16 cellular contexts compared by ENCODE assay signal in genomic region chr15:69631005-69631404, GRCh38.
A peak's percentile ranks its signal among the peaks of the same experiment; 100 is the strongest.
DNase-seq lines count a peak whose midpoint lies in the region; ATAC-seq, FAIRE-seq and TF ChIP-seq lines count a peak whose summit lies in the region.
"Had no signal": no experiment of that assay in that cellular context is flagged by ENCODE, and none has a peak within 500 bp of the region (broad histone marks: within the 10 kb centered on the region; RNA-seq: fewer than 3 reads in every experiment).

No MANE protein-coding gene starts in this region.

- FAIRE-seq in GM12892 (lab: Jason Lieb, UNC) = peak; percentile 27
- FAIRE-seq: A549, GM12878, H54, K562 had no signal

- no peak overlapping the region for H2BK15ac ChIP-seq in neuronal stem cell (ENCODE audit: low read length)

- peak overlapping the region; percentile 93 for H4K8ac ChIP-seq in neuronal stem cell (ENCODE audit: low read depth, low read length)

- no peaks in the 10 kb centered on the region for H3K9me3 Mint-ChIP-seq in immature natural killer cell
- H3K9me3 Mint-ChIP-seq: CD4-positive, alpha-beta memory T cell had no signal

- DNase-seq in GM12892 (ENCODE audit: insufficient read length) (no peak), esophagus muscularis mucosa (ENCODE audit: extremely low spot score) (peak; percentile 50), neuronal stem cell (ENCODE audit: low spot score) (no peak), immature natural killer cell (no peak), medulla oblongata (ENCODE audit: extremely low spot score) (no peak), SW 1271 (lab: John Stamatoyannopoulos, UW) (no peak)
- DNase-seq: BE2C; CD4-positive, alpha-beta memory T cell; DMS79 had no signal

- no peak for TF ChIP-seq CTCF in HEK293 (tag by site-specific recombination; IDR thresholded peaks at IDR 0.05)
- no peak for TF ChIP-seq CTCF in esophagus muscularis mucosa (IDR thresholded peaks at IDR 0.05)

- H3K27ac ChIP-seq in HEK293 (ENCODE audit: extremely low read depth, low read depth, low read length) = no peak overlapping the region
- H3K27ac ChIP-seq in esophagus muscularis mucosa (replicated peaks in 1 of 4) = no peak overlapping the region
- no peak overlapping the region for H3K27ac ChIP-seq in neuronal stem cell (replicated peaks; ENCODE audit: low read length)
- H3K27ac ChIP-seq: A549, C4-2B had no signal

- H3K4me1 Mint-ChIP-seq in immature natural killer cell = peaks cover 5 to 8% of the 10 kb centered on the region in 2 donors

- peak overlapping the region; percentile 37 for H3K23ac ChIP-seq in neuronal stem cell (ENCODE audit: low read depth, low read length, poor library complexity)

- CTCF ChIA-PET in HEK293 (lab: Yijun Ruan, JAX) = interaction anchor here (0.7 kb wide), 1 partner anchor 134 kb away, joined by 3 read pairs; no protein-coding TSS in a partner anchor

- WGBS in esophagus muscularis mucosa = 79% methylated on average over 6 of the region's 6 CpGs
- no CpG with 5 or more reads among the region's 6 CpGs for WGBS in neuronal stem cell (ENCODE audit: extremely low coverage in 2 of 2, insufficient read length in 2 of 2, insufficient replicate concordance in 1 of 2), 2 donors

- H3K14ac ChIP-seq in neuronal stem cell (ENCODE audit: low read length) = peak overlapping the region; percentile 67

- H3K9ac ChIP-seq in neuronal stem cell (ENCODE audit: low read depth, low read length, poor library complexity) = peak overlapping the region; percentile 80

- no peak overlapping the region for H2BK5ac ChIP-seq in neuronal stem cell (ENCODE audit: low read length)

- no peak overlapping the region for H2AFZ ChIP-seq in neuronal stem cell (ENCODE audit: low read length)

- H3K4me2 ChIP-seq in neuronal stem cell (ENCODE audit: insufficient read depth, low read length, poor library complexity, severe bottlenecking) = no peak overlapping the region
- H3K4me2 ChIP-seq: A549 had no signal

- H2BK12ac ChIP-seq in neuronal stem cell (ENCODE audit: low read length) = no peak overlapping the region

- H3K4me3 ChIP-seq in HEK293 (ENCODE audit: low read depth, low read length) (no peak overlapping the region), esophagus muscularis mucosa (no peak overlapping the region), neuronal stem cell (ENCODE audit: low read length in 2 of 2) (no peak overlapping the region)
- H3K4me3 ChIP-seq: A549, GM12878, K562 had no signal

- peak overlapping the region; percentile 10 for H2AK5ac ChIP-seq in neuronal stem cell (ENCODE audit: low read depth, low read length)

- no peak overlapping the region for H2BK120ac ChIP-seq in neuronal stem cell (ENCODE audit: low read depth, low read length)

- intact Hi-C loops in esophagus muscularis mucosa (cut with DNase I) = no loop called here

- no peaks in the 10 kb centered on the region for H3K36me3 ChIP-seq in HEK293 (ENCODE audit: control insufficient read depth in 2 of 2, insufficient read depth in 1 of 2, low read length in 2 of 2)
- no peaks in the 10 kb centered on the region for H3K36me3 ChIP-seq in esophagus muscularis mucosa
- H3K36me3 ChIP-seq in neuronal stem cell (replicated peaks in 1 of 2; ENCODE audit: control insufficient read depth in 2 of 2, insufficient read depth in 2 of 2, low read length in 2 of 2) = no peaks in the 10 kb centered on the region
- H3K36me3 ChIP-seq: BE2C had no signal

- H3K4me1 ChIP-seq in HEK293 (ENCODE audit: control insufficient read depth, insufficient read depth, low read length) = no peaks in the 10 kb centered on the region
- no peaks in the 10 kb centered on the region for H3K4me1 ChIP-seq in esophagus muscularis mucosa
- peaks cover 0 to 4% of the 10 kb centered on the region in 2 donors for H3K4me1 ChIP-seq in neuronal stem cell (ENCODE audit: control insufficient read depth in 2 of 2, insufficient read depth in 1 of 2, low read depth in 1 of 2, low read length in 2 of 2)
- H3K4me1 ChIP-seq: A549, BE2C had no signal

- H3K27me3 Mint-ChIP-seq in immature natural killer cell (ENCODE audit: low read depth in 3 of 3) = peaks cover 4 to 27% (median 9%) of the 10 kb centered on the region in 3 donors

- no peak for ATAC-seq in GM18867 (IDR thresholded peaks at IDR 0.05; ENCODE audit: unreplicated experiment)
- ATAC-seq: A549, GM12878, K562 had no signal

- TF ChIP-seq POLR2A in GM12892 (IDR thresholded peaks at IDR 0.05; ENCODE audit: low read depth, low read length) (no peak), esophagus muscularis mucosa (IDR thresholded peaks at IDR 0.05; ENCODE audit: low read depth) (no peak)

- H3K4me3 Mint-ChIP-seq in immature natural killer cell = no peak overlapping the region
- H3K4me3 Mint-ChIP-seq: CD4-positive, alpha-beta memory T cell had no signal

- POLR2A ChIA-PET in HEK293 (lab: Yijun Ruan, JAX) = no interaction called here

- no peaks in the 10 kb centered on the region for H3K36me3 Mint-ChIP-seq in immature natural killer cell
- H3K36me3 Mint-ChIP-seq: CD4-positive, alpha-beta memory T cell had no signal

- H3K79me1 ChIP-seq in neuronal stem cell (ENCODE audit: low read depth, low read length) = peaks cover 2% of the 10 kb centered on the region

- H3K27ac Mint-ChIP-seq in immature natural killer cell = no peak overlapping the region

- peak overlapping the region; percentile 33 for H3K18ac ChIP-seq in neuronal stem cell (ENCODE audit: low read length)

- H3K9me3 ChIP-seq in HEK293 (ENCODE audit: control insufficient read depth, insufficient read depth, low read depth, low read length) (no peaks in the 10 kb centered on the region), esophagus muscularis mucosa (no peaks in the 10 kb centered on the region), neuronal stem cell (replicated peaks in 1 of 2; ENCODE audit: control insufficient read depth in 2 of 2, insufficient read depth in 1 of 2, low read depth in 1 of 2, low read length in 2 of 2) (no peaks in the 10 kb centered on the region)
- H3K9me3 ChIP-seq: BE2C had no signal

- H3K4ac ChIP-seq in neuronal stem cell (ENCODE audit: low read length) = no peak overlapping the region

- H3K27me3 ChIP-seq in esophagus muscularis mucosa (peaks cover 0 to 33% (median 0%) of the 10 kb centered on the region in 4 donors), neuronal stem cell (ENCODE audit: control insufficient read depth in 3 of 3, insufficient read depth in 3 of 3, low read depth in 1 of 3, low read length in 3 of 3) (no peaks in the 10 kb centered on the region)

- TF ChIP-seq EP300 in esophagus muscularis mucosa (IDR thresholded peaks at IDR 0.05) = no peak

- H4K91ac ChIP-seq in neuronal stem cell (ENCODE audit: low read depth, low read length, poor library complexity) = no peak overlapping the region

TF ChIP-seq in HEK293, 187 proteins besides CTCF, POLR2A, EP300 and RAD21:
- no peak for TF ChIP-seq ZNF2 (tag by site-specific recombination; IDR thresholded peaks at IDR 0.05)
- TF ChIP-seq ZNF76 (tag by site-specific recombination; IDR thresholded peaks at IDR 0.05; ENCODE audit: borderline replicate concordance, low read depth) = no peak
- no peak for TF ChIP-seq ZNF530 (tag by site-specific recombination; IDR thresholded peaks at IDR 0.05; ENCODE audit: low read depth)
- TF ChIP-seq ZSCAN4 (tag by site-specific recombination; IDR thresholded peaks at IDR 0.05) = peak; percentile 86
- TF ChIP-seq ZBTB26 (tag by site-specific recombination; optimal IDR thresholded peaks at IDR 0.05) = no peak
- no peak for TF ChIP-seq ZNF707 (tag by site-specific recombination; IDR thresholded peaks at IDR 0.05)
